Comparison of ENCODE assay signal across 8 cellular contexts in genomic region chr5:69167488-69167845, GRCh38. TPM values are rescaled to one million over a fixed set of nuclear protein-coding genes. Genes with fewer than 3 reads are reported as not detected.
DNase-seq lines count a peak whose midpoint lies in the region; ATAC-seq and TF ChIP-seq lines count a peak whose summit lies in the region.

No MANE protein-coding gene starts in this region.

- H3K4me1 ChIP-seq in OCI-LY7 (ENCODE audit: insufficient read depth, low read length, poor library complexity, severe bottlenecking), result peaks cover 42% of the 10 kb centered on the region
- peaks cover 23% of the 10 kb centered on the region for H3K4me1 ChIP-seq in osteoblast (ENCODE audit: insufficient read depth, low read length)

- H3K27ac ChIP-seq in OCI-LY7 (ENCODE audit: low read depth, low read length, poor library complexity, severe bottlenecking) (peak overlapping the region; percentile 85), osteoblast (ENCODE audit: low read depth, low read length) (peak overlapping the region; percentile 66)

- H3K9me3 ChIP-seq in OCI-LY7 (ENCODE audit: low read length) (no peaks in the 10 kb centered on the region), osteoblast (ENCODE audit: low read depth, low read length) (no peaks in the 10 kb centered on the region)

- H3K4me2 ChIP-seq in OCI-LY7 (ENCODE audit: low read length) (peak overlapping the region; percentile 95), osteoblast (ENCODE audit: insufficient read depth, low read length) (peak overlapping the region; percentile 96)

- CTCF ChIA-PET in OCI-LY7 (lab: Charles Lee; ENCODE audit: unreplicated experiment), result interaction anchor here (0.6 kb wide), 2 partner anchors 22 to 182 kb away, joined by 3 read pairs; no protein-coding TSS in a partner anchor

- H2AFZ ChIP-seq in OCI-LY7 (ENCODE audit: low read length), result peak overlapping the region; percentile 60; the same call in 1 of the 2 replicates
- H2AFZ ChIP-seq in osteoblast (ENCODE audit: low read length), result peak overlapping the region; percentile 93

- POLR2A ChIA-PET in OCI-LY7 (lab: Charles Lee), result interaction anchor here (1.0 to 5.4 kb wide), 7 partner anchors 10 to 246 kb away, joined by 3 to 35 read pairs (median 4); partner anchors contain the start of genes CDK7 and CENPH

- peak overlapping the region; percentile 98 for H3K4me3 ChIP-seq in GM12864 (ENCODE audit: low read depth, low read length)
- peak overlapping the region; percentile 90 for H3K4me3 ChIP-seq in OCI-LY7 (ENCODE audit: low read depth, low read length, poor library complexity, severe bottlenecking)
- H3K4me3 ChIP-seq in osteoblast (ENCODE audit: insufficient read depth, low read length), result peak overlapping the region; percentile 99

- peaks cover 53% of the 10 kb centered on the region for H3K36me3 ChIP-seq in OCI-LY7 (ENCODE audit: insufficient read depth, low read length)
- H3K36me3 ChIP-seq in osteoblast (ENCODE audit: insufficient read depth, low read length), result peaks cover 15% of the 10 kb centered on the region

- no peaks in the 10 kb centered on the region for H3K27me3 ChIP-seq in osteoblast (ENCODE audit: insufficient read depth, low read length)

- intact Hi-C loops in OCI-LY7 (cut with micrococcal nuclease; ENCODE audit: unreplicated experiment), result loop anchor here (1.0 to 5.0 kb wide), 4 partner anchors 22 to 205 kb away; partner anchors contain the start of genes CCDC125, CENPH and SLC30A5

- H4K20me1 ChIP-seq in OCI-LY7 (ENCODE audit: insufficient read depth, low read length) (no peaks in the 10 kb centered on the region), osteoblast (ENCODE audit: insufficient read depth, low read length) (no peaks in the 10 kb centered on the region)

- no peak for TF ChIP-seq CTCF in GM12864 (IDR thresholded peaks at IDR 0.05; ENCODE audit: low read depth, low read length, missing control alignments)
- TF ChIP-seq CTCF in OCI-LY7 (conservative IDR thresholded peaks at IDR 0.05; ENCODE audit: low read length), result no peak
- no peak for TF ChIP-seq CTCF in osteoblast (IDR thresholded peaks at IDR 0.05; ENCODE audit: extremely low read depth, low read depth, low read length)

- no peak for TF ChIP-seq POLR2A in erythroblast (IDR thresholded peaks at IDR 0.05; ENCODE audit: low read length)

- BruUV-seq in OCI-LY7 (replicated peaks; lab: Mats Ljungman, UMichigan), result no TSS peak

- no peaks in the 10 kb centered on the region for H3K9me2 ChIP-seq in OCI-LY7 (ENCODE audit: insufficient read depth, low read length)

- ATAC-seq in HG02798 (IDR thresholded peaks at IDR 0.05; ENCODE audit: poor library complexity, unreplicated experiment), result no peak
- no peak for ATAC-seq in HG02678 (IDR thresholded peaks at IDR 0.05; ENCODE audit: unreplicated experiment)

- H3K79me2 ChIP-seq in OCI-LY7 (ENCODE audit: insufficient read depth, low read depth, low read length), result peaks cover 51% of the 10 kb centered on the region
- peaks cover 46% of the 10 kb centered on the region for H3K79me2 ChIP-seq in osteoblast (ENCODE audit: insufficient read depth, low read length)

- no peak for DNase-seq in GM12864 (ENCODE audit: low read depth)
- DNase-seq in OCI-LY7 (ENCODE audit: low spot score), result peak; percentile 37
- DNase-seq in erythroblast (lab: John Stamatoyannopoulos, UW), result peak; percentile 54 to 65
- DNase-seq in osteoblast (ENCODE audit: insufficient read length, low spot score, missing footprints), result peak; percentile 47
- DNase-seq in effector CD4-positive, alpha-beta T cell, result no peak
- no peak for DNase-seq in COLO668 (lab: John Stamatoyannopoulos, UW; ENCODE audit: unreplicated experiment)

RNA-seq across cellular contexts. Expression of gene CCNB1, which starts 0.5 kb away (rescaled TPM):
- 181 and 206 TPM in 2 replicates for total RNA-seq in OCI-LY7 (2014; rRNA removed; shearing (Covaris generic))
- 274 and 276 TPM in 2 replicates for total RNA-seq in OCI-LY7 (2022)
- total RNA-seq in osteoblast, result 19.2 and 22.4 TPM in 2 replicates

RNA-seq across cellular contexts. Expression of gene CENPH, which starts 21.9 kb away (rescaled TPM):
- 85.7 and 86.1 TPM in 2 replicates for total RNA-seq in OCI-LY7 (2014; rRNA removed; shearing (Covaris generic))
- 105 and 126 TPM in 2 replicates for total RNA-seq in OCI-LY7 (2022)
- 4.7 and 5.0 TPM in 2 replicates for total RNA-seq in osteoblast

Comparison
In these comparisons a context has a peak if more than half of its experiments do, and no peak if none do; other contexts are left out.
1. DNase-seq: peak in OCI-LY7 (single experiment), erythroblast (2 of 2) and osteoblast (single experiment); none in GM12864 (single experiment), effector CD4-positive, alpha-beta T cell (single experiment) and COLO668 (single experiment).
2. RNA of gene CENPH, which starts 21.9 kb away (total RNA-seq): 85.7 to 126 TPM in OCI-LY7; 4.7 to 5.0 TPM in osteoblast; every median in the first group is over 10 times any median in the second.
3. Peak in every context shown above with its lines, with median percentiles within 50 percentile points of each other: H3K4me3 ChIP-seq.